Comparison of ENCODE assay signal across 24 cellular contexts in genomic region chr15:60669351-60669750, GRCh38.
A peak's percentile ranks its signal among the peaks of the same experiment; 100 is the strongest.
DNase-seq lines count a peak whose midpoint lies in the region; ATAC-seq lines count a peak whose summit lies in the region.
"Had no signal": no experiment of that assay in that cellular context is flagged by ENCODE, and none has a peak within 500 bp of the region (broad histone marks: within the 10 kb centered on the region; RNA-seq: fewer than 3 reads in every experiment).

No MANE protein-coding gene starts in this region.

- no peak overlapping the region for H2BK5ac ChIP-seq in neuronal stem cell (ENCODE audit: low read length)

- H3K18ac ChIP-seq in neuronal stem cell (ENCODE audit: low read length): no peak overlapping the region

- DNase-seq in activated naive CD8-positive, alpha-beta T cell treated with anti-CD3 and anti-CD28 coated beads, Interleukin-2, amount 50 U/mL, for 24 hours: no peak
- no peak for DNase-seq in activated naive CD8-positive, alpha-beta T cell treated with anti-CD3 and anti-CD28 coated beads for 36 hours
- DNase-seq in T-helper 17 cell (no peak), SIG-M5 treated with dmso at 0.1 percent for 504 hours (lab: John Stamatoyannopoulos, UW; ENCODE audit: unreplicated experiment) (no peak), neuronal stem cell (ENCODE audit: low spot score) (no peak)
- DNase-seq in stimulated activated effector memory CD8-positive, alpha-beta T cell treated with anti-CD3 and anti-CD28 coated beads, Interleukin-12 subunit alpha, Interleukin-12 subunit beta, amount 100 ng/mL, for 72 hours (ENCODE audit: low spot score in 2 of 2): no peak
- DNase-seq: 8988T; ACHN; BE2C; C1 segment of cervical spinal cord; CD4-positive, alpha-beta memory T cell; CD4-positive, CD25-positive, alpha-beta regulatory T cell; CD8-positive, alpha-beta memory T cell; COR-L47; DMS 273 treated with DMSO at 0.1 percent for 48 hours; DMS153; DMS53; DMS79; DND-41; EL; GDM1 had no signal

- H3K9me3 Mint-ChIP-seq in activated naive CD8-positive, alpha-beta T cell treated with anti-CD3 and anti-CD28 coated beads, Interleukin-2, amount 50 U/mL, for 24 hours: no peaks in the 10 kb centered on the region
- no peaks in the 10 kb centered on the region for H3K9me3 Mint-ChIP-seq in activated naive CD8-positive, alpha-beta T cell treated with anti-CD3 and anti-CD28 coated beads for 36 hours
- H3K9me3 Mint-ChIP-seq in stimulated activated effector memory CD8-positive, alpha-beta T cell treated with anti-CD3 and anti-CD28 coated beads, Interleukin-12 subunit alpha, Interleukin-12 subunit beta, amount 100 ng/mL, for 72 hours: no peaks in the 10 kb centered on the region
- H3K9me3 Mint-ChIP-seq: CD14-positive monocyte; CD4-positive, CD25-positive, alpha-beta regulatory T cell; CD8-positive, alpha-beta memory T cell had no signal

- no peaks in the 10 kb centered on the region for H3K27me3 ChIP-seq in neuronal stem cell (ENCODE audit: control insufficient read depth in 3 of 3, insufficient read depth in 3 of 3, low read depth in 1 of 3, low read length in 3 of 3)
- H3K27me3 ChIP-seq: BE2C, BLaER1 had no signal

- H3K4me1 Mint-ChIP-seq in activated naive CD8-positive, alpha-beta T cell treated with anti-CD3 and anti-CD28 coated beads, Interleukin-2, amount 50 U/mL, for 24 hours: peaks cover 27% of the 10 kb centered on the region
- H3K4me1 Mint-ChIP-seq in activated naive CD8-positive, alpha-beta T cell treated with anti-CD3 and anti-CD28 coated beads for 36 hours: peaks cover 12% of the 10 kb centered on the region
- H3K4me1 Mint-ChIP-seq in T-helper 17 cell: peaks cover 33% of the 10 kb centered on the region
- H3K4me1 Mint-ChIP-seq in stimulated activated effector memory CD8-positive, alpha-beta T cell treated with anti-CD3 and anti-CD28 coated beads, Interleukin-12 subunit alpha, Interleukin-12 subunit beta, amount 100 ng/mL, for 72 hours: peaks cover 32% of the 10 kb centered on the region
- H3K4me1 Mint-ChIP-seq: CD14-positive monocyte had no signal

- H3K4me3 Mint-ChIP-seq in activated naive CD8-positive, alpha-beta T cell treated with anti-CD3 and anti-CD28 coated beads, Interleukin-2, amount 50 U/mL, for 24 hours: no peak overlapping the region
- H3K4me3 Mint-ChIP-seq in activated naive CD8-positive, alpha-beta T cell treated with anti-CD3 and anti-CD28 coated beads for 36 hours: no peak overlapping the region
- no peak overlapping the region for H3K4me3 Mint-ChIP-seq in T-helper 17 cell
- no peak overlapping the region for H3K4me3 Mint-ChIP-seq in stimulated activated effector memory CD8-positive, alpha-beta T cell treated with anti-CD3 and anti-CD28 coated beads, Interleukin-12 subunit alpha, Interleukin-12 subunit beta, amount 100 ng/mL, for 72 hours
- H3K4me3 Mint-ChIP-seq: CD14-positive monocyte; CD4-positive, alpha-beta memory T cell; CD4-positive, CD25-positive, alpha-beta regulatory T cell; CD8-positive, alpha-beta memory T cell had no signal

- H3K9me3 ChIP-seq in T-helper 17 cell (ENCODE audit: control insufficient read depth, low read length, poor library complexity, severe bottlenecking) (no peaks in the 10 kb centered on the region), neuronal stem cell (replicated peaks in 1 of 2; ENCODE audit: control insufficient read depth in 2 of 2, insufficient read depth in 1 of 2, low read depth in 1 of 2, low read length in 2 of 2) (no peaks in the 10 kb centered on the region)
- H3K9me3 ChIP-seq: BE2C, BLaER1 had no signal

- no peaks in the 10 kb centered on the region for H3K27me3 Mint-ChIP-seq in activated naive CD8-positive, alpha-beta T cell treated with anti-CD3 and anti-CD28 coated beads, Interleukin-2, amount 50 U/mL, for 24 hours
- no peaks in the 10 kb centered on the region for H3K27me3 Mint-ChIP-seq in activated naive CD8-positive, alpha-beta T cell treated with anti-CD3 and anti-CD28 coated beads for 36 hours
- H3K27me3 Mint-ChIP-seq in T-helper 17 cell: no peaks in the 10 kb centered on the region
- H3K27me3 Mint-ChIP-seq: CD4-positive, alpha-beta memory T cell; CD4-positive, CD25-positive, alpha-beta regulatory T cell; CD8-positive, alpha-beta memory T cell had no signal

- WGBS in neuronal stem cell (ENCODE audit: extremely low coverage in 2 of 2, insufficient read length in 2 of 2, insufficient replicate concordance in 1 of 2), 2 donors: no CpG with 5 or more reads among the region's 2 CpGs

- H3K4ac ChIP-seq in neuronal stem cell (ENCODE audit: low read length): no peak overlapping the region

- no peak overlapping the region for H2BK12ac ChIP-seq in neuronal stem cell (ENCODE audit: low read length)

- H3K4me1 ChIP-seq in neuronal stem cell (ENCODE audit: control insufficient read depth in 2 of 2, insufficient read depth in 1 of 2, low read depth in 1 of 2, low read length in 2 of 2): peaks cover 2 to 7% of the 10 kb centered on the region in 2 donors
- H3K4me1 ChIP-seq: BLaER1 had no signal

- no peaks in the 10 kb centered on the region for H3K79me1 ChIP-seq in neuronal stem cell (ENCODE audit: low read depth, low read length)

- H2AFZ ChIP-seq in neuronal stem cell (ENCODE audit: low read length): no peak overlapping the region

- H4K8ac ChIP-seq in neuronal stem cell (ENCODE audit: low read depth, low read length): no peak overlapping the region

- no peak overlapping the region for H3K4me2 ChIP-seq in neuronal stem cell (ENCODE audit: insufficient read depth, low read length, poor library complexity, severe bottlenecking)
- H3K4me2 ChIP-seq: BLaER1 had no signal

- peak; percentile 41 for ATAC-seq in activated naive CD8-positive, alpha-beta T cell treated with anti-CD3 and anti-CD28 coated beads, Interleukin-2, amount 50 U/mL, for 24 hours
- no peak for ATAC-seq in T-helper 17 cell
- ATAC-seq in stimulated activated effector memory CD8-positive, alpha-beta T cell treated with anti-CD3 and anti-CD28 coated beads, Interleukin-12 subunit alpha, Interleukin-12 subunit beta, amount 100 ng/mL, for 72 hours: peak; percentile 67
- ATAC-seq: GM12878 had no signal

- H3K36me3 ChIP-seq in neuronal stem cell (replicated peaks in 1 of 2; ENCODE audit: control insufficient read depth in 2 of 2, insufficient read depth in 2 of 2, low read length in 2 of 2): no peaks in the 10 kb centered on the region
- H3K36me3 ChIP-seq: BE2C, BLaER1 had no signal

- H3K36me3 Mint-ChIP-seq in activated naive CD8-positive, alpha-beta T cell treated with anti-CD3 and anti-CD28 coated beads, Interleukin-2, amount 50 U/mL, for 24 hours (ENCODE audit: low read depth): no peaks in the 10 kb centered on the region
- no peaks in the 10 kb centered on the region for H3K36me3 Mint-ChIP-seq in activated naive CD8-positive, alpha-beta T cell treated with anti-CD3 and anti-CD28 coated beads for 36 hours
- peaks cover 2% of the 10 kb centered on the region for H3K36me3 Mint-ChIP-seq in T-helper 17 cell (ENCODE audit: low read depth)
- no peaks in the 10 kb centered on the region for H3K36me3 Mint-ChIP-seq in stimulated activated effector memory CD8-positive, alpha-beta T cell treated with anti-CD3 and anti-CD28 coated beads, Interleukin-12 subunit alpha, Interleukin-12 subunit beta, amount 100 ng/mL, for 72 hours
- H3K36me3 Mint-ChIP-seq: CD14-positive monocyte; CD4-positive, alpha-beta memory T cell; CD4-positive, CD25-positive, alpha-beta regulatory T cell; CD8-positive, alpha-beta memory T cell had no signal

- H2AK5ac ChIP-seq in neuronal stem cell (ENCODE audit: low read depth, low read length): no peak overlapping the region

- H3K23ac ChIP-seq in neuronal stem cell (ENCODE audit: low read depth, low read length, poor library complexity): no peak overlapping the region

- no peak overlapping the region for H2BK120ac ChIP-seq in neuronal stem cell (ENCODE audit: low read depth, low read length)

- no peak overlapping the region for H3K9ac ChIP-seq in neuronal stem cell (ENCODE audit: low read depth, low read length, poor library complexity)
- H3K9ac ChIP-seq: BLaER1 had no signal

- H2BK15ac ChIP-seq in neuronal stem cell (ENCODE audit: low read length): no peak overlapping the region

- H3K14ac ChIP-seq in neuronal stem cell (ENCODE audit: low read length): no peak overlapping the region

- no peak overlapping the region for H3K27ac ChIP-seq in neuronal stem cell (replicated peaks; ENCODE audit: low read length)
- H3K27ac ChIP-seq: BLaER1 had no signal

- H3K27ac Mint-ChIP-seq in activated naive CD8-positive, alpha-beta T cell treated with anti-CD3 and anti-CD28 coated beads, Interleukin-2, amount 50 U/mL, for 24 hours: no peak overlapping the region
- no peak overlapping the region for H3K27ac Mint-ChIP-seq in activated naive CD8-positive, alpha-beta T cell treated with anti-CD3 and anti-CD28 coated beads for 36 hours
- H3K27ac Mint-ChIP-seq in T-helper 17 cell: peak overlapping the region; percentile 29
- no peak overlapping the region for H3K27ac Mint-ChIP-seq in stimulated activated effector memory CD8-positive, alpha-beta T cell treated with anti-CD3 and anti-CD28 coated beads, Interleukin-12 subunit alpha, Interleukin-12 subunit beta, amount 100 ng/mL, for 72 hours
- H3K27ac Mint-ChIP-seq: CD14-positive monocyte; CD4-positive, CD25-positive, alpha-beta regulatory T cell had no signal

- no peak overlapping the region for H3K4me3 ChIP-seq in neuronal stem cell (ENCODE audit: low read length in 2 of 2)
- H3K4me3 ChIP-seq: BLaER1, GM12878 had no signal

- H4K91ac ChIP-seq in neuronal stem cell (ENCODE audit: low read depth, low read length, poor library complexity): no peak overlapping the region
